In genomic region chr2:32277674-32278475, GRCh38 we compare ENCODE assay signal across 8 cellular contexts. TPM values are rescaled to one million over a fixed set of nuclear protein-coding genes. Genes with fewer than 3 reads are reported as not detected.
DNase-seq lines count a peak whose midpoint lies in the region; ATAC-seq, FAIRE-seq and TF ChIP-seq lines count a peak whose summit lies in the region.

YIPF4 (plus strand) TSS chr2:32277904; CDS start chr2:32278156, 252 bp downstream.

- H3K9ac ChIP-seq in kidney (ENCODE audit: low read length in 2 of 2), result peak within 1 kb of the TSS; percentile 86 to 98

- DNase-seq in AG10803 (ENCODE audit: low read depth), result peak; percentile 92
- DNase-seq in NCI-H460 (ENCODE audit: extremely low read depth, low read depth), result peak; percentile 93
- peak; percentile 84 for DNase-seq in activated CD4-positive, CD25-positive, alpha-beta regulatory T cell treated with anti-CD3 and anti-CD28 coated beads, Interleukin-2, amount 50 U/mL, for 72 hours
- DNase-seq in cerebellum (ENCODE audit: low spot score), result peak; percentile 94
- peak; percentile 91 for DNase-seq in kidney
- DNase-seq in stimulated activated CD4-positive, alpha-beta T cell treated with anti-CD3 and anti-CD28 coated beads, Interleukin-15, amount 100 ng/mL, for 24 hours, result peak; percentile 86

- H3K9me3 ChIP-seq in kidney (ENCODE audit: control insufficient read depth in 1 of 2, low read length in 2 of 2), result no peaks in the 10 kb centered on the region

- FAIRE-seq in kidney (lab: Jason Lieb, UNC), result peak; percentile 64

- peaks cover 3 to 4% of the 10 kb centered on the region in 2 donors for H3K4me1 ChIP-seq in kidney (ENCODE audit: control insufficient read depth in 1 of 2, insufficient read depth in 1 of 2, low read depth in 1 of 2, low read length in 2 of 2)

- peak within 1 kb of the TSS; percentile 99 for H3K4me3 ChIP-seq in AG10803 (ENCODE audit: low read length)
- H3K4me3 ChIP-seq in kidney (ENCODE audit: low read length in 2 of 2), result peak within 1 kb of the TSS; percentile 87 to 91

- peak within 1 kb of the TSS; percentile 54 to 66 for H3K27ac ChIP-seq in kidney (ENCODE audit: low read depth in 2 of 2, low read length in 2 of 2)

- intact Hi-C loops in kidney (cut with DNase I), result no loop called here

- no peaks in the 10 kb centered on the region for H3K36me3 ChIP-seq in kidney (ENCODE audit: control insufficient read depth in 1 of 2, insufficient read depth in 2 of 2, low read length in 2 of 2)

- TF ChIP-seq CTCF in AG10803 (conservative IDR thresholded peaks at IDR 0.05; ENCODE audit: low read length), result no peak
- TF ChIP-seq CTCF in kidney (IDR thresholded peaks at IDR 0.05; ENCODE audit: borderline replicate concordance, extremely low read depth, insufficient read depth), result no peak

- ATAC-seq in GM19043 (IDR thresholded peaks at IDR 0.05; ENCODE audit: low read depth, unreplicated experiment) (peak; percentile 99), HG03378 (IDR thresholded peaks at IDR 0.05; ENCODE audit: unreplicated experiment) (peak; percentile 98)

RNA-seq across cellular contexts. Expression of gene YIPF4, which starts in this region (rescaled TPM):
- 46.5 and 53.3 TPM in 2 replicates for total RNA-seq in NCI-H460 (2014; rRNA removed; shearing (Covaris generic))
- polyA plus RNA-seq in NCI-H460 (2014; cell fraction: nucleus; rRNA removed), result 16.1 and 18.1 TPM in 2 replicates
- total RNA-seq in cerebellum (24.1 TPM), kidney (48.6 TPM)
- polyA plus RNA-seq in kidney (ENCODE audit: insufficient read depth, low read depth, low replicate concordance), result 29.4 TPM

Comparison
In these comparisons a context has a peak if more than half of its experiments do, and no peak if none do; other contexts are left out.
1. Peak in every context shown above with its lines: DNase-seq, ATAC-seq, H3K4me3 ChIP-seq and H3K27ac ChIP-seq.